In the genomic region with DNA sequence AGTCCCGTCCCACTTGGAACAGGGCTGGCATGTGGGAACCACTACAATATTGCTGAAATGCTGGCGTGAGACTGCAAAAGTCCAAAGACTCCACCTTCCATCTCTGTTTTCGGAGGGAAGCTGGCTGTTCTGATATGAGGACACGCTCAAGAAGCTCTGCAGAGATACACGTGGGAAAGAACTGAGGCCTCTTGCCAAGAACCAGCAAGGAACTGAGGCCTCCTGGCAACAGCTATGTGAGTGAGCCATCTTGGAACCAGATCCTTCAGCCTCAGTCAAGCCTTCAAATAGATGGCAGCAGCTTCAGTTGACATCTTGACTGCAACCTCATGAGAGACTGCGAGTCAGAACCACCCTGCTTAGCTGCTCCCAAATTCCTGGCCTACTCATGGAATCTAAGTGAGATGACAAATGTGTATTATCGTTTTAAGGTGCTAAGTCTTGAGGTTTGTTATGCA, we compare ENCODE assay signal across 1 cellular context.
TF ChIP-seq lines count a peak whose summit lies in the region.

No MANE protein-coding gene starts in this region.

TF ChIP-seq in K562, 482 proteins besides CTCF, POLR2A, EP300 and RAD21 (continued from another document and continues in another):
- TF ChIP-seq, protein P1, sequence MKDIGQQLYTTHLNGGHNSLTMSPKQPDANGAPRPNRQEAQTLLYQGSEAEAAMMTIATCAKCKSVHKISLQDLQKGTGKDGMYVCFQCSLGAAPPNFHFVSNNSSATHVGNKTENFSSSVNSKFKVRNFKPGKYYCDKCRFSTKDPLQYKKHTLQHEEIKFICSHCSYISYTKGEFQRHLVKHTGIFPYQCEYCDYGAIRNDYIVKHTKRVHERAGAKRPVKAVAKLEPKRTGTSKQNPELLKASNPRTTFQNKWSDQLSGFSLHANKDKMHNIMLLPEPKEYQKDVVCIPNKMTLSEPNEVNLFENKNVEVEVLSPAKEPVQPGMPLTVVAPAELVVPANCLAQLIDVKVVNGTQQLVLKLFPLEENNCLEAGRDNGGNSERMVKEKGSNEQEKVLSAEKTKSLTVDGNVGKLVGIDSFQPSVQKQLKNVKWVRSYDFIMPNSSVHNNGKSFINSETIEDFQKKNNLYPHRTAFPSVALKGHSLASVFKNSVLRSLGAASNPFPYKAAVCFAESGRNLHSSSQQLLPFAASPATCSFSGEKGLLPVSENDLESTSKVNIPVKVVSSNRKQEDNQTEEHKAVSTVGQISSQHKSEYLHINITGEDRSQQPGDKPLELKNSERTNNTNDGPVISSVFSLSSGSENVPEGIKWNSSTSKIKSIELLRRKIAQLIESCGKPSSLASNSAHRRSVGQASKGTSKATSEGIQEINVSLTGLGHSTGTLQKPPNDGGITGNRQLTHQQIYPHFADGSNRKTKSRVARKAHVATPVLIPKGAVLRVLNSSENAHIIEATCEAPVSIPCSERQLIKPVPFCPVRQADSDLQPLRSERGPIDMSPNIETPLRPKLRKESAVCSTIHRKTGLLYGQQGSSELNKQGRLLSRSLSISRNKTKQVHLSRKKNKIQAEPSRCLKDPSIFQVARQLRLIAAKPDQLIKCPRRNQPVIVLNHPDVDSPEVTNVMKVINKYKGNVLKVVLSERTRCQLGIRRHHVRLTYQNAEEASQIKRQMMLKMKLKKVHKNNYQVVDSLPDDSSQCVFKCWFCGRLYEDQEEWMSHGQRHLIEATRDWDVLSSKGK (CRISPR knock-in tag; IDR thresholded peaks at IDR 0.05) = no peak
- TF ChIP-seq DPF2 (IDR thresholded peaks at IDR 0.05) (peak; percentile 79), TFAM (CRISPR knock-in tag; conservative IDR thresholded peaks at IDR 0.05) (no peak), BACH1 (tag; IDR thresholded peaks at IDR 0.05) (peak; percentile 68), GATAD2A (IDR thresholded peaks at IDR 0.05) (0 out of 2 replicates have a peak, but pooled peaks have one; percentile 55), ZBTB8A (IDR thresholded peaks at IDR 0.05; ENCODE audit: partially characterized antibody) (no peak), NFATC3 (IDR thresholded peaks at IDR 0.05) (no peak), NBN (IDR thresholded peaks at IDR 0.05; ENCODE audit: low read depth) (no peak; the same call in 1 of the 2 replicates), KLF6 (CRISPR knock-in tag; IDR thresholded peaks at IDR 0.05; ENCODE audit: borderline replicate concordance) (no peak), ZNF41 (CRISPR knock-in tag; conservative IDR thresholded peaks at IDR 0.05) (no peak), POLR2B (IDR thresholded peaks at IDR 0.05; ENCODE audit: low read depth, partially characterized antibody) (no peak), MCM3 (IDR thresholded peaks at IDR 0.05) (no peak), PML (IDR thresholded peaks at IDR 0.05; ENCODE audit: low read length) (no peak), YY1 (IDR thresholded peaks at IDR 0.05; ENCODE audit: borderline replicate concordance in 1 of 3, control insufficient read depth in 1 of 3, extremely low read depth in 1 of 3, insufficient read depth in 3 of 3, insufficient read length in 1 of 3, insufficient replicate concordance in 2 of 3, low read depth in 1 of 3, low read length in 2 of 3) (peak in 1 of 3 experiments; percentile 71), MNT (conservative IDR thresholded peaks at IDR 0.05) (peak; percentile 72 to 86), ZNF584 (CRISPR knock-in tag; IDR thresholded peaks at IDR 0.05; ENCODE audit: low read depth) (peak; percentile 84), ZBTB17 (CRISPR knock-in tag; IDR thresholded peaks at IDR 0.05) (0 out of 2 replicates have a peak, but pooled peaks have one; percentile 19), KAT2B (IDR thresholded peaks at IDR 0.05; ENCODE audit: low read depth, low read length) (no peak), RBM34 (IDR thresholded peaks at IDR 0.05; ENCODE audit: borderline replicate concordance, insufficient read depth, low read length) (no peak), IRF9 (tag; IDR thresholded peaks at IDR 0.05) (peak; percentile 58; the same call in 1 of the 2 replicates), ZNF589 (CRISPR knock-in tag; IDR thresholded peaks at IDR 0.05; ENCODE audit: low read depth) (peak; percentile 81; the same call in 1 of the 2 replicates), GATA2 (CRISPR knock-in tag; IDR thresholded peaks at IDR 0.05) (peak; percentile 70), ZNF175 (CRISPR knock-in tag; IDR thresholded peaks at IDR 0.05; ENCODE audit: low read depth) (peak; percentile 83; the same call in 1 of the 2 replicates), ZNF282 (CRISPR knock-in tag; IDR thresholded peaks at IDR 0.05) (no peak), ZNF124 (CRISPR knock-in tag; IDR thresholded peaks at IDR 0.05) (no peak), KDM1A (IDR thresholded peaks at IDR 0.05) (no peak), POLR3A (IDR thresholded peaks at IDR 0.05; ENCODE audit: borderline replicate concordance, extremely low read depth, insufficient read depth, insufficient read length) (no peak), HMGN3 (IDR thresholded peaks at IDR 0.05; ENCODE audit: borderline replicate concordance, extremely low read depth, insufficient read length, low read depth, low read length) (no peak), TAF1 (IDR thresholded peaks at IDR 0.05; ENCODE audit: control insufficient read depth, extremely low read depth, insufficient read depth, low read length, severe bottlenecking) (peak; percentile 26), CEBPG (CRISPR knock-in tag; IDR thresholded peaks at IDR 0.05) (peak; percentile 7; the same call in 1 of the 2 replicates), CEBPG (tag; conservative IDR thresholded peaks at IDR 0.05 in 1 of 2, IDR thresholded peaks at IDR 0.05 in 1 of 2) (no peak), L3MBTL2 (IDR thresholded peaks at IDR 0.05) (peak; percentile 96), RB1 (IDR thresholded peaks at IDR 0.05; ENCODE audit: low read depth) (0 out of 2 replicates have a peak, but pooled peaks have one; percentile 15), MYC (IDR thresholded peaks at IDR 0.05; ENCODE audit: low read depth, low read length) (peak; percentile 80), MYC (CRISPR knock-in tag; IDR thresholded peaks at IDR 0.05; ENCODE audit: borderline replicate concordance, low read depth) (no peak), MEIS2 (IDR thresholded peaks at IDR 0.05; ENCODE audit: partially characterized antibody) (no peak), TEAD2 (tag; IDR thresholded peaks at IDR 0.05) (peak; percentile 59; the same call in 1 of the 2 replicates), NFE2 (IDR thresholded peaks at IDR 0.05; ENCODE audit: low read depth) (peak; percentile 60), KLF10 (CRISPR knock-in tag; IDR thresholded peaks at IDR 0.05) (no peak), SMC3 (conservative IDR thresholded peaks at IDR 0.05; ENCODE audit: insufficient read depth, low read depth, low read length) (no peak), TCF15 (CRISPR knock-in tag; IDR thresholded peaks at IDR 0.05) (no peak), TSC22D4 (tag; IDR thresholded peaks at IDR 0.05) (no peak), ELK3 (CRISPR knock-in tag; IDR thresholded peaks at IDR 0.05) (no peak), CBX5 (IDR thresholded peaks at IDR 0.05; ENCODE audit: borderline replicate concordance, low read depth) (no peak), SOX6 (IDR thresholded peaks at IDR 0.05) (0 out of 2 replicates have a peak, but pooled peaks have one; percentile 32), CBFA2T2 (conservative IDR thresholded peaks at IDR 0.05) (peak; percentile 78), KDM4B (IDR thresholded peaks at IDR 0.05; ENCODE audit: borderline replicate concordance in 2 of 2, low read depth in 1 of 2) (no peak), NR2F6 (CRISPR knock-in tag; IDR thresholded peaks at IDR 0.05) (no peak), ADNP (tag; IDR thresholded peaks at IDR 0.05) (no peak), FOXA1 (IDR thresholded peaks at IDR 0.05; ENCODE audit: borderline replicate concordance) (no peak), ZFPM2 (CRISPR knock-in tag; IDR thresholded peaks at IDR 0.05) (no peak), PCBP2 (IDR thresholded peaks at IDR 0.05; ENCODE audit: low read depth, low read length, poor library complexity, severe bottlenecking) (no peak), TBL1XR1 (IDR thresholded peaks at IDR 0.05; ENCODE audit: low read length in 2 of 2) (0 out of 4 replicates have a peak, but pooled peaks of 1 of the 2 experiments have one; percentile 21), THRAP3 (IDR thresholded peaks at IDR 0.05; ENCODE audit: borderline replicate concordance) (no peak), GTF2E2 (tag; IDR thresholded peaks at IDR 0.05) (no peak), IFI16 (CRISPR knock-in tag; IDR thresholded peaks at IDR 0.05) (0 out of 2 replicates have a peak, but pooled peaks have one; percentile 2), TOE1 (IDR thresholded peaks at IDR 0.05; ENCODE audit: borderline replicate concordance) (no peak; the same call in 1 of the 2 replicates), TOE1 (CRISPR knock-in tag; IDR thresholded peaks at IDR 0.05; ENCODE audit: borderline replicate concordance, low read depth) (no peak), MYNN (IDR thresholded peaks at IDR 0.05) (no peak), MYNN (CRISPR knock-in tag; IDR thresholded peaks at IDR 0.05) (no peak), JUND (IDR thresholded peaks at IDR 0.05; ENCODE audit: borderline replicate concordance, low read depth, low read length) (peak; percentile 43; the same call in 1 of the 2 replicates), JUND (tag; IDR thresholded peaks at IDR 0.05; ENCODE audit: borderline replicate concordance, low read depth, low read length) (no peak; the same call in 2 of the 3 replicates), NCOR1 (IDR thresholded peaks at IDR 0.05) (peak; percentile 80), TCFL5 (CRISPR knock-in tag; conservative IDR thresholded peaks at IDR 0.05) (no peak), PRPF4 (IDR thresholded peaks at IDR 0.05; ENCODE audit: insufficient read depth, low read depth, low read length, poor library complexity, severe bottlenecking) (no peak), DNMT1 (IDR thresholded peaks at IDR 0.05) (no peak), U2AF1 (optimal IDR thresholded peaks at IDR 0.05; ENCODE audit: low read depth, low read length) (no peak), ZNF3 (CRISPR knock-in tag; IDR thresholded peaks at IDR 0.05) (no peak), CXXC5 (CRISPR knock-in tag; IDR thresholded peaks at IDR 0.05) (peak; percentile 77)
- TF ChIP-seq, protein P2, sequence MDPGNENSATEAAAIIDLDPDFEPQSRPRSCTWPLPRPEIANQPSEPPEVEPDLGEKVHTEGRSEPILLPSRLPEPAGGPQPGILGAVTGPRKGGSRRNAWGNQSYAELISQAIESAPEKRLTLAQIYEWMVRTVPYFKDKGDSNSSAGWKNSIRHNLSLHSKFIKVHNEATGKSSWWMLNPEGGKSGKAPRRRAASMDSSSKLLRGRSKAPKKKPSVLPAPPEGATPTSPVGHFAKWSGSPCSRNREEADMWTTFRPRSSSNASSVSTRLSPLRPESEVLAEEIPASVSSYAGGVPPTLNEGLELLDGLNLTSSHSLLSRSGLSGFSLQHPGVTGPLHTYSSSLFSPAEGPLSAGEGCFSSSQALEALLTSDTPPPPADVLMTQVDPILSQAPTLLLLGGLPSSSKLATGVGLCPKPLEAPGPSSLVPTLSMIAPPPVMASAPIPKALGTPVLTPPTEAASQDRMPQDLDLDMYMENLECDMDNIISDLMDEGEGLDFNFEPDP (CRISPR knock-in tag; IDR thresholded peaks at IDR 0.05) = no peak
- TF ChIP-seq, protein P3, sequence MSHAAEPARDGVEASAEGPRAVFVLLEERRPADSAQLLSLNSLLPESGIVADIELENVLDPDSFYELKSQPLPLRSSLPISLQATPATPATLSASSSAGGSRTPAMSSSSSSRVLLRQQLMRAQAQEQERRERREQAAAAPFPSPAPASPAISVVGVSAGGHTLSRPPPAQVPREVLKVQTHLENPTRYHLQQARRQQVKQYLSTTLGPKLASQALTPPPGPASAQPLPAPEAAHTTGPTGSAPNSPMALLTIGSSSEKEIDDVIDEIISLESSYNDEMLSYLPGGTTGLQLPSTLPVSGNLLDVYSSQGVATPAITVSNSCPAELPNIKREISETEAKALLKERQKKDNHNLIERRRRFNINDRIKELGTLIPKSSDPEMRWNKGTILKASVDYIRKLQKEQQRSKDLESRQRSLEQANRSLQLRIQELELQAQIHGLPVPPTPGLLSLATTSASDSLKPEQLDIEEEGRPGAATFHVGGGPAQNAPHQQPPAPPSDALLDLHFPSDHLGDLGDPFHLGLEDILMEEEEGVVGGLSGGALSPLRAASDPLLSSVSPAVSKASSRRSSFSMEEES (CRISPR knock-in tag; IDR thresholded peaks at IDR 0.05) = no peak
